18 cellular contexts compared by ENCODE assay signal in the genomic region with DNA sequence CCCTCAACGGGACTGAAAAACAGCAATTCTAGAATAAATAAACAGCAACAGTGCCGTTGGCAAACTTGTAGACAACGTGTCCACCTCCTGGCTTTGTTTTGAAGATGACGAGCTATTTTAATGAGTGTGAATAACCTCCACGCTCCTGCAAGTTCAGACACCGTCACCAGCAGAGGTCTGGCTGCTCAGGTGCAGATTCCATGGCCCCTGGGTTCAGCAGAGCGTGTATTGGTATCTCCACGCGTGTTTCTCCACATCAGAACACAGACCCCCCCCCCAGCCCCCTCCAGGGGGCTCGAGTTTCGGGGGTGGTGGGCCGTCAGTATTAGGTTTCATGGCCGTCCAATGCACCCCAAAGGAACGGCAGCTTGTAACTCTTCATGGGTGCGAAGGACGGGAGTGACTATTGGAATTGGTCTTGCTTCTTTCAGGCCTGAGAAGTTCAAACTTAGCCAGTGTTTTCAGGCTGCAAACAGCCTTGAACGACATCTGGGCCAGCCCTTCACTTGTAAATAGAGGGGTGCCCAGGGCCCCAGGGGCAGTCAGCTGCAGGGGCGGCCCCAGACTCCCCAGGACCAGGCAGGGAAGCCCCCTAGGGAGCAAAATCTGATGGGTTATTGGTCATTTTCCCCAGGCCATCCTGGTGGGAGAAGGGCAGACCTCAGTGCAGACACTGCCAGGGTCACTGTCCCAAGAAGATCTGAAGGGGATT.
DNase-seq lines count a peak whose midpoint lies in the region; ATAC-seq, FAIRE-seq and TF ChIP-seq lines count a peak whose summit lies in the region.
"Had no signal": no experiment of that assay in that cellular context is flagged by ENCODE, and none has a peak within 500 bp of the region (broad histone marks: within the 10 kb centered on the region; RNA-seq: fewer than 3 reads in every experiment).

No MANE protein-coding gene starts in this region.

- DNase-seq in HTR-8/SVneo (ENCODE audit: insufficient read length, low spot score) (no peak), glutamatergic neuron (no peak), posterior vena cava (ENCODE audit: low spot score) (peak; percentile 52), middle frontal gyrus (ENCODE audit: extremely low spot score, low spot score) (no peak)
- DNase-seq: Calu3; CD4-positive, alpha-beta T cell; DMS 273 treated with DMSO at 0.1 percent for 48 hours; DMS79 treated with DMSO at 0.1 percent for 48 hours; EL; GOT3; H9 had no signal

- peaks cover 4% of the 10 kb centered on the region for H3K27me3 Mint-ChIP-seq in glutamatergic neuron (ENCODE audit: unreplicated experiment)
- H3K27me3 Mint-ChIP-seq: CD4-positive, alpha-beta T cell had no signal

- no peak for TF ChIP-seq CTCF in glutamatergic neuron (IDR thresholded peaks at IDR 0.05; ENCODE audit: partially characterized antibody, unreplicated experiment)

- H3K9ac ChIP-seq in BLaER1 treated with 17β-estradiol and CSF1 and Interleukin-3, amounts not matched to agents 10 nM and 100 nM, result no peak overlapping the region

- H3K9me3 ChIP-seq in BLaER1 treated with 17β-estradiol and CSF1 and Interleukin-3, amounts not matched to agents 10 nM and 100 nM (replicated peaks in 1 of 11), result peaks cover 0 to 1% (median 0%) of the 10 kb centered on the region in 11 experiments; a peak in 3 of 22 replicates

- peaks cover 5% of the 10 kb centered on the region for H3K4me1 Mint-ChIP-seq in glutamatergic neuron (ENCODE audit: low read depth, unreplicated experiment)

- peaks cover 0 to 7% (median 0%) of the 10 kb centered on the region in 11 experiments; a peak in 1 of 22 replicates for H3K36me3 ChIP-seq in BLaER1 treated with 17β-estradiol and CSF1 and Interleukin-3, amounts not matched to agents 10 nM and 100 nM

- ATAC-seq in GM18498 (IDR thresholded peaks at IDR 0.05; ENCODE audit: unreplicated experiment) (no peak), GM18867 (IDR thresholded peaks at IDR 0.05; ENCODE audit: unreplicated experiment) (no peak), HG03135 (IDR thresholded peaks at IDR 0.05; ENCODE audit: unreplicated experiment) (no peak)

- no peak overlapping the region for H3K4me3 ChIP-seq in BLaER1 treated with 17β-estradiol and CSF1 and Interleukin-3, amounts not matched to agents 10 nM and 100 nM

- no peak overlapping the region for H3K27ac ChIP-seq in BLaER1 treated with 17β-estradiol and CSF1 and Interleukin-3, amounts not matched to agents 10 nM and 100 nM

- intact Hi-C loops in posterior vena cava (cut with DNase I), result no loop called here

- peak; percentile 46 for FAIRE-seq in HTR-8/SVneo (lab: Jason Lieb, UNC)
- FAIRE-seq: G401.6, GM12891, GM19239 had no signal

- no peaks in the 10 kb centered on the region for H3K27me3 ChIP-seq in BLaER1 treated with 17β-estradiol and CSF1 and Interleukin-3, amounts not matched to agents 10 nM and 100 nM

- H3K4me2 ChIP-seq in BLaER1 treated with 17β-estradiol and CSF1 and Interleukin-3, amounts not matched to agents 10 nM and 100 nM, result peak overlapping the region in 7 of 11 experiments; percentile 12 to 59 (median 41); a peak in 8 of 22 replicates

- H3K9me3 Mint-ChIP-seq in glutamatergic neuron (ENCODE audit: unreplicated experiment), result no peaks in the 10 kb centered on the region
- H3K9me3 Mint-ChIP-seq: CD4-positive, alpha-beta T cell; H9 had no signal

- peaks cover 45 to 65% (median 53%) of the 10 kb centered on the region in 10 experiments for H3K4me1 ChIP-seq in BLaER1 treated with 17β-estradiol and CSF1 and Interleukin-3, amounts not matched to agents 10 nM and 100 nM

- no peaks in the 10 kb centered on the region for H3K36me3 Mint-ChIP-seq in glutamatergic neuron (ENCODE audit: unreplicated experiment)

- peak overlapping the region; percentile 22 for H3K27ac Mint-ChIP-seq in glutamatergic neuron (ENCODE audit: unreplicated experiment)
- H3K27ac Mint-ChIP-seq: CD4-positive, alpha-beta T cell had no signal

- no peak overlapping the region for H3K4me3 Mint-ChIP-seq in glutamatergic neuron (ENCODE audit: unreplicated experiment)
- H3K4me3 Mint-ChIP-seq: CD4-positive, alpha-beta T cell; H9 had no signal

- H4K20me1 ChIP-seq in BLaER1 treated with 17β-estradiol and CSF1 and Interleukin-3, amounts not matched to agents 10 nM and 100 nM, result peaks cover 0 to 34% (median 10%) of the 10 kb centered on the region in 11 experiments; a peak in 12 of 22 replicates
